ENCODE assay signal across 7 cellular contexts in genomic region chr6:163180874-163181541, GRCh38.
DNase-seq lines count a peak whose midpoint lies in the region; ATAC-seq, FAIRE-seq and TF ChIP-seq lines count a peak whose summit lies in the region.

No MANE protein-coding gene starts in this region.

- TF ChIP-seq POLR2A in erythroblast (IDR thresholded peaks at IDR 0.05; ENCODE audit: low read length) (no peak), H54 (IDR thresholded peaks at IDR 0.05; ENCODE audit: low read depth, low read length) (no peak)

- no peaks in the 10 kb centered on the region for H3K4me1 ChIP-seq in mucosa of descending colon (ENCODE audit: low read depth)

- ATAC-seq in mucosa of descending colon: peak; percentile 44

- TF ChIP-seq CTCF in mucosa of descending colon (IDR thresholded peaks at IDR 0.05): no peak

- H3K36me3 ChIP-seq in mucosa of descending colon (ENCODE audit: low read depth): no peaks in the 10 kb centered on the region

- FAIRE-seq in H54 (lab: Jason Lieb, UNC): no peak

- H3K9me3 ChIP-seq in mucosa of descending colon: no peaks in the 10 kb centered on the region

- DNase-seq in H4 (ENCODE audit: low spot score) (peak; percentile 25), OCI-M1 (lab: John Stamatoyannopoulos, UW) (peak; percentile 96), erythroblast (lab: John Stamatoyannopoulos, UW) (peak; percentile 62 to 87), mucosa of descending colon (peak in 2 of 3 donors; percentile 31 to 43), H54 (ENCODE audit: insufficient read length, low spot score) (no peak)
- no peak for DNase-seq in central memory CD4-positive, alpha-beta T cell
- no peak for DNase-seq in stimulated activated CD4-positive, alpha-beta T cell treated with anti-CD3 and anti-CD28 coated beads, Interleukin-2, amount 100 ng/mL, for 48 hours

- intact Hi-C loops in mucosa of descending colon (cut with DNase I, micrococcal nuclease): no loop called here

- no peak overlapping the region for H3K4me3 ChIP-seq in mucosa of descending colon

Comparison
In these comparisons a context has a peak if more than half of its experiments do, and no peak if none do; other contexts are left out.
1. DNase-seq: peak in H4 (single experiment), OCI-M1 (single experiment), erythroblast (2 of 2) and mucosa of descending colon (2 of 3); none in central memory CD4-positive, alpha-beta T cell (single experiment), H54 (single experiment) and stimulated activated CD4-positive, alpha-beta T cell treated with anti-CD3 and anti-CD28 coated beads, Interleukin-2, amount 100 ng/mL, for 48 hours (0 of 2).